Comparison of ENCODE assay signal across 1 cellular context in the genomic region with DNA sequence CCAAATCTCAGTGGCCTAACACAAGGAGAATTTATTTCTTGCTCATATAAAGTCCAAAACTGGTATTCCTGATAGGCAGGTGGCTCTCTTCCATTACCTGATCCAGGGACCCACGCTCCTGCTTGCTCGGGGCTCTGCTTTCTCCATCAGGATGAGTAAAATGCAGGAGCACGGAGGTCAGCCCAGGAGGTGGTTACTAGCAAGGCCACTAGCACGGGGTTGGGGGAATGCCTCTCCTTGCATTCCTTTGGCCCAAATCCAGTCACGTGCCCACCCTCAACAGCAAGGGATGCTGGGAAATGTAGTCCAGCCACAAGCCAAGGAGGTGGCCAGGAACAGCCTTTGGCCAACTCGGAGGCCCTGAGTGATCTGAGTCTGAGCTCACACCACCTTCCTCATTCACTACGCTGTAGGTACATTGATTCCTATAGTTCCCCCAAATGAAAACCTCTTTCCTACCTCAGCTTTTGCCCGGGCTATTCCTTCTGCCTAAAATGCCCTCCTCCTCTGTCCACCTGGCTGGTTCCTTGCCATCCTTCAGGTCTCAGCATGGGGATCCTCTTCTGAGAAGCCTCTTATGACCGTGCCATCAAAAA.
TF ChIP-seq lines count a peak whose summit lies in the region.

No MANE protein-coding gene starts in this region.

TF ChIP-seq in HepG2, 621 proteins besides CTCF, POLR2A, EP300 and RAD21 (continued from another document and continues in another):
- TF ChIP-seq, protein P1, sequence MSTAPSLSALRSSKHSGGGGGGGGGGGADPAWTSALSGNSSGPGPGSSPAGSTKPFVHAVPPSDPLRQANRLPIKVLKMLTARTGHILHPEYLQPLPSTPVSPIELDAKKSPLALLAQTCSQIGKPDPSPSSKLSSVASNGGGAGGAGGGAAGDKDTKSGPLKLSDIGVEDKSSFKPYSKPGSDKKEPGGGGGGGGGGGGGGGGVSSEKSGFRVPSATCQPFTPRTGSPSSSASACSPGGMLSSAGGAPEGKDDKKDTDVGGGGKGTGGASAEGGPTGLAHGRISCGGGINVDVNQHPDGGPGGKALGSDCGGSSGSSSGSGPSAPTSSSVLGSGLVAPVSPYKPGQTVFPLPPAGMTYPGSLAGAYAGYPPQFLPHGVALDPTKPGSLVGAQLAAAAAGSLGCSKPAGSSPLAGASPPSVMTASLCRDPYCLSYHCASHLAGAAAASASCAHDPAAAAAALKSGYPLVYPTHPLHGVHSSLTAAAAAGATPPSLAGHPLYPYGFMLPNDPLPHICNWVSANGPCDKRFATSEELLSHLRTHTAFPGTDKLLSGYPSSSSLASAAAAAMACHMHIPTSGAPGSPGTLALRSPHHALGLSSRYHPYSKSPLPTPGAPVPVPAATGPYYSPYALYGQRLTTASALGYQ (CRISPR knock-in tag; IDR thresholded peaks at IDR 0.05): no peak
- TF ChIP-seq PHF21A (CRISPR knock-in tag; IDR thresholded peaks at IDR 0.05): peak; percentile 24; the same call in 1 of the 2 replicates
- no peak for TF ChIP-seq ZNF367 (CRISPR knock-in tag; IDR thresholded peaks at IDR 0.05; ENCODE audit: borderline replicate concordance)
- TF ChIP-seq MYPOP (CRISPR knock-in tag; IDR thresholded peaks at IDR 0.05): no peak
- TF ChIP-seq ZNF772 (CRISPR knock-in tag; IDR thresholded peaks at IDR 0.05): no peak
- TF ChIP-seq, protein P2, sequence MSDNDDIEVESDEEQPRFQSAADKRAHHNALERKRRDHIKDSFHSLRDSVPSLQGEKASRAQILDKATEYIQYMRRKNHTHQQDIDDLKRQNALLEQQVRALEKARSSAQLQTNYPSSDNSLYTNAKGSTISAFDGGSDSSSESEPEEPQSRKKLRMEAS (IDR thresholded peaks at IDR 0.05): peak; percentile 74
- no peak for TF ChIP-seq U2AF1 (optimal IDR thresholded peaks at IDR 0.05; ENCODE audit: low read depth, low read length)
- TF ChIP-seq PPARG (CRISPR knock-in tag; conservative IDR thresholded peaks at IDR 0.05): no peak
- TF ChIP-seq ZNF784 (CRISPR knock-in tag; IDR thresholded peaks at IDR 0.05; ENCODE audit: borderline replicate concordance): no peak
- TF ChIP-seq HNRNPLL (IDR thresholded peaks at IDR 0.05; ENCODE audit: low read depth, low read length, poor library complexity, severe bottlenecking): no peak
- peak; percentile 59 for TF ChIP-seq XRCC5 (optimal IDR thresholded peaks at IDR 0.05; ENCODE audit: low read length)
- TF ChIP-seq ZNF33A (CRISPR knock-in tag; IDR thresholded peaks at IDR 0.05; ENCODE audit: borderline replicate concordance): no peak
- TF ChIP-seq TBX2 (CRISPR knock-in tag; IDR thresholded peaks at IDR 0.05; ENCODE audit: borderline replicate concordance): no peak
- TF ChIP-seq STAT5B (CRISPR knock-in tag; IDR thresholded peaks at IDR 0.05): no peak
- TF ChIP-seq CCAR2 (optimal IDR thresholded peaks at IDR 0.05; ENCODE audit: low read depth, low read length): no peak
- no peak for TF ChIP-seq ZNF121 (CRISPR knock-in tag; IDR thresholded peaks at IDR 0.05)
- TF ChIP-seq, protein P3, sequence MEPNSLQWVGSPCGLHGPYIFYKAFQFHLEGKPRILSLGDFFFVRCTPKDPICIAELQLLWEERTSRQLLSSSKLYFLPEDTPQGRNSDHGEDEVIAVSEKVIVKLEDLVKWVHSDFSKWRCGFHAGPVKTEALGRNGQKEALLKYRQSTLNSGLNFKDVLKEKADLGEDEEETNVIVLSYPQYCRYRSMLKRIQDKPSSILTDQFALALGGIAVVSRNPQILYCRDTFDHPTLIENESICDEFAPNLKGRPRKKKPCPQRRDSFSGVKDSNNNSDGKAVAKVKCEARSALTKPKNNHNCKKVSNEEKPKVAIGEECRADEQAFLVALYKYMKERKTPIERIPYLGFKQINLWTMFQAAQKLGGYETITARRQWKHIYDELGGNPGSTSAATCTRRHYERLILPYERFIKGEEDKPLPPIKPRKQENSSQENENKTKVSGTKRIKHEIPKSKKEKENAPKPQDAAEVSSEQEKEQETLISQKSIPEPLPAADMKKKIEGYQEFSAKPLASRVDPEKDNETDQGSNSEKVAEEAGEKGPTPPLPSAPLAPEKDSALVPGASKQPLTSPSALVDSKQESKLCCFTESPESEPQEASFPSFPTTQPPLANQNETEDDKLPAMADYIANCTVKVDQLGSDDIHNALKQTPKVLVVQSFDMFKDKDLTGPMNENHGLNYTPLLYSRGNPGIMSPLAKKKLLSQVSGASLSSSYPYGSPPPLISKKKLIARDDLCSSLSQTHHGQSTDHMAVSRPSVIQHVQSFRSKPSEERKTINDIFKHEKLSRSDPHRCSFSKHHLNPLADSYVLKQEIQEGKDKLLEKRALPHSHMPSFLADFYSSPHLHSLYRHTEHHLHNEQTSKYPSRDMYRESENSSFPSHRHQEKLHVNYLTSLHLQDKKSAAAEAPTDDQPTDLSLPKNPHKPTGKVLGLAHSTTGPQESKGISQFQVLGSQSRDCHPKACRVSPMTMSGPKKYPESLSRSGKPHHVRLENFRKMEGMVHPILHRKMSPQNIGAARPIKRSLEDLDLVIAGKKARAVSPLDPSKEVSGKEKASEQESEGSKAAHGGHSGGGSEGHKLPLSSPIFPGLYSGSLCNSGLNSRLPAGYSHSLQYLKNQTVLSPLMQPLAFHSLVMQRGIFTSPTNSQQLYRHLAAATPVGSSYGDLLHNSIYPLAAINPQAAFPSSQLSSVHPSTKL (CRISPR knock-in tag; IDR thresholded peaks at IDR 0.05): peak; percentile 53
- TF ChIP-seq, protein P4, sequence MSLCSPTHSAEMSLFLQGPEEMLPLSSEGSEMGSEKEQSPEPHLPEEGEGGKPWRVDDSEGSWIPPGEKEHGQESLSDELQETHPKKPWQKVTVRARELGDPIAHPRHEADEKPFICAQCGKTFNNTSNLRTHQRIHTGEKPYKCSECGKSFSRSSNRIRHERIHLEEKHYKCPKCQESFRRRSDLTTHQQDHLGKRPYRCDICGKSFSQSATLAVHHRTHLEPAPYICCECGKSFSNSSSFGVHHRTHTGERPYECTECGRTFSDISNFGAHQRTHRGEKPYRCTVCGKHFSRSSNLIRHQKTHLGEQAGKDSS (CRISPR knock-in tag; IDR thresholded peaks at IDR 0.05; ENCODE audit: borderline replicate concordance, low read depth): no peak; the same call in 1 of the 2 replicates
- TF ChIP-seq FOXC1 (CRISPR knock-in tag; IDR thresholded peaks at IDR 0.05; ENCODE audit: borderline replicate concordance): 0 out of 2 replicates have a peak, but pooled peaks have one; percentile 28
- no peak for TF ChIP-seq GTF3A (CRISPR knock-in tag; conservative IDR thresholded peaks at IDR 0.05)
- peak; percentile 94 for TF ChIP-seq TFE3 (CRISPR knock-in tag; IDR thresholded peaks at IDR 0.05)
- no peak for TF ChIP-seq E2F5 (CRISPR knock-in tag; conservative IDR thresholded peaks at IDR 0.05)
- TF ChIP-seq NFKB2 (CRISPR knock-in tag; IDR thresholded peaks at IDR 0.05; ENCODE audit: borderline replicate concordance): no peak
- no peak for TF ChIP-seq NFRKB (IDR thresholded peaks at IDR 0.05)
- TF ChIP-seq TMF1 (CRISPR knock-in tag; IDR thresholded peaks at IDR 0.05; ENCODE audit: low read depth): no peak
- peak; percentile 89 for TF ChIP-seq ZNF574 (CRISPR knock-in tag; IDR thresholded peaks at IDR 0.05)
- TF ChIP-seq ZNF644 (CRISPR knock-in tag; IDR thresholded peaks at IDR 0.05; ENCODE audit: low read depth): no peak
- TF ChIP-seq ONECUT2 (CRISPR knock-in tag; IDR thresholded peaks at IDR 0.05): no peak
- peak; percentile 98 for TF ChIP-seq ZNF335 (CRISPR knock-in tag; IDR thresholded peaks at IDR 0.05)
- no peak for TF ChIP-seq GLI4 (CRISPR knock-in tag; IDR thresholded peaks at IDR 0.05; ENCODE audit: borderline replicate concordance)
- TF ChIP-seq, protein P5, sequence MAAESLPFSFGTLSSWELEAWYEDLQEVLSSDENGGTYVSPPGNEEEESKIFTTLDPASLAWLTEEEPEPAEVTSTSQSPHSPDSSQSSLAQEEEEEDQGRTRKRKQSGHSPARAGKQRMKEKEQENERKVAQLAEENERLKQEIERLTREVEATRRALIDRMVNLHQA (CRISPR knock-in tag; IDR thresholded peaks at IDR 0.05): no peak
- no peak for TF ChIP-seq DZIP1 (CRISPR knock-in tag; IDR thresholded peaks at IDR 0.05)
- 0 out of 4 replicates have a peak, but pooled peaks of 1 of the 2 experiments have one; percentile 10 for TF ChIP-seq MAFK (conservative IDR thresholded peaks at IDR 0.05 in 1 of 2, IDR thresholded peaks at IDR 0.05 in 1 of 2; ENCODE audit: low read length in 2 of 2)
